8 cellular contexts compared by ENCODE assay signal in genomic region chr20:23049201-23049932, GRCh38. TPM values are rescaled to one million over a fixed set of nuclear protein-coding genes. Genes with fewer than 3 reads are reported as not detected.
A peak's percentile ranks its signal among the peaks of the same experiment; 100 is the strongest.
DNase-seq lines count a peak whose midpoint lies in the region; ATAC-seq and TF ChIP-seq lines count a peak whose summit lies in the region.
"Had no signal": no experiment of that assay in that cellular context is flagged by ENCODE, and none has a peak within 500 bp of the region (broad histone marks: within the 10 kb centered on the region; RNA-seq: fewer than 3 reads in every experiment).

Gene THBD, minus strand, starts transcription at chr20:23049672. Its CDS starts 168 bp downstream, at chr20:23049504.

- H3K4ac ChIP-seq in IMR-90 (ENCODE audit: low read depth, low read length) = no peak within 1 kb of the TSS

- TF ChIP-seq RAD21 in IMR-90 (IDR thresholded peaks at IDR 0.05; ENCODE audit: low read length) = no peak

- dilution Hi-C loops in IMR-90 (cut with HindIII; ENCODE audit: low sequenced_read_pairs, unreplicated experiment) = no loop called here

- H3K36me3 ChIP-seq in IMR-90 (ENCODE audit: control insufficient read depth, insufficient read depth, low read length) = no peaks in the 10 kb centered on the region
- no peaks in the 10 kb centered on the region for H3K36me3 ChIP-seq in gastroesophageal sphincter
- no peaks in the 10 kb centered on the region for H3K36me3 ChIP-seq in neutrophil

- POLR2A ChIA-PET in IMR-90 (lab: Charles Lee; ENCODE audit: unreplicated experiment) = no interaction called here

- peak within 1 kb of the TSS; percentile 82; the same call in 1 of the 2 replicates for H3K4me2 ChIP-seq in IMR-90 (ENCODE audit: low read depth, low read length)

- in situ Hi-C loops in IMR-90 (cut with MboI; ENCODE audit: low sequenced_read_pairs) = no loop called here

- H3K18ac ChIP-seq in IMR-90 (ENCODE audit: low read depth, low read length) = no peak within 1 kb of the TSS

- CTCF ChIA-PET in IMR-90 (lab: Yijun Ruan, JAX) = interaction anchor here (0.6 to 2.4 kb wide), 3 partner anchors 12 to 300 kb away, joined by 5 to 7 read pairs (median 6); no protein-coding TSS in a partner anchor

- H2BK120ac ChIP-seq in IMR-90 (ENCODE audit: low read depth, low read length) = no peak within 1 kb of the TSS

- WGBS in IMR-90 (ENCODE audit: extremely low coverage in 2 of 2, insufficient read length in 1 of 2), 2 experiments = 3% methylated on average over 39 of the region's 74 CpGs; no CpG with 5 or more reads in 1 of the 2 experiments
- no CpG with 5 or more reads among the region's 74 CpGs for WGBS in gastroesophageal sphincter (ENCODE audit: low coverage in 1 of 2), 2 donors

- H3K27me3 ChIP-seq in IMR-90 (ENCODE audit: control insufficient read depth, insufficient read depth, low read length) = peaks cover 77% of the 10 kb centered on the region
- peaks cover 80% of the 10 kb centered on the region for H3K27me3 ChIP-seq in gastroesophageal sphincter
- H3K27me3 ChIP-seq in neutrophil = peaks cover 99% of the 10 kb centered on the region

- H3K4me3 ChIP-seq in IMR-90 (ENCODE audit: insufficient read depth, low read depth, low read length) (no peak within 1 kb of the TSS), gastroesophageal sphincter (peak within 1 kb of the TSS; percentile 35 to 58), neutrophil (ENCODE audit: low read depth in 1 of 2, low read length in 1 of 2) (peak within 1 kb of the TSS; percentile 83 to 92)

- H3K9ac ChIP-seq in IMR-90 (ENCODE audit: low read depth, low read length) = no peak within 1 kb of the TSS

- H4K5ac ChIP-seq in IMR-90 (ENCODE audit: low read depth, low read length) = no peak within 1 kb of the TSS

- H3K9me3 ChIP-seq in IMR-90 (ENCODE audit: control insufficient read depth, insufficient read depth, low read length) (peaks cover 4% of the 10 kb centered on the region; the same call in 1 of the 2 replicates), gastroesophageal sphincter (no peaks in the 10 kb centered on the region), neutrophil (no peaks in the 10 kb centered on the region)

- no peak for TF ChIP-seq EP300 in gastroesophageal sphincter (IDR thresholded peaks at IDR 0.05)

- no peak within 1 kb of the TSS for H4K8ac ChIP-seq in IMR-90 (ENCODE audit: low read depth in 2 of 2, low read length in 2 of 2)

- intact Hi-C loops in IMR-90 (cut with micrococcal nuclease) = no loop called here

- no peak within 1 kb of the TSS for H3K14ac ChIP-seq in IMR-90 (replicated peaks; ENCODE audit: low read depth, low read length)

- TF ChIP-seq CTCF in IMR-90 (conservative IDR thresholded peaks at IDR 0.05; ENCODE audit: low read depth, low read length) (no peak), VCaP (conservative IDR thresholded peaks at IDR 0.05) (no peak), gastroesophageal sphincter (IDR thresholded peaks at IDR 0.05) (no peak), neutrophil (IDR thresholded peaks at IDR 0.05) (no peak)

- H3K9me1 ChIP-seq in IMR-90 (ENCODE audit: insufficient read depth, low read length) = no peaks in the 10 kb centered on the region

- no peak for TF ChIP-seq POLR2A in IMR-90 (IDR thresholded peaks at IDR 0.05; ENCODE audit: low read depth, low read length)
- peak; percentile 86 to 90 for TF ChIP-seq POLR2A in gastroesophageal sphincter (IDR thresholded peaks at IDR 0.05)

- no peak within 1 kb of the TSS for H3K56ac ChIP-seq in IMR-90 (ENCODE audit: extremely low read depth, insufficient read depth, low read length)

- H2AK9ac ChIP-seq in IMR-90 (replicated peaks; ENCODE audit: low read depth, low read length, poor library complexity) = peak within 1 kb of the TSS; percentile 68

- no TSS peak for BruUV-seq in IMR-90 (replicated peaks; lab: Mats Ljungman, UMichigan)

- H4K91ac ChIP-seq in IMR-90 (ENCODE audit: insufficient read depth, low read depth, low read length) = no peak within 1 kb of the TSS

- peak within 1 kb of the TSS; percentile 58 for H2AFZ ChIP-seq in IMR-90 (replicated peaks; ENCODE audit: low read length, poor library complexity)

- H3K79me1 ChIP-seq in IMR-90 (ENCODE audit: low read depth in 1 of 2, low read length in 2 of 2) = no peaks in the 10 kb centered on the region

- no peak within 1 kb of the TSS for H3K27ac ChIP-seq in IMR-90 (ENCODE audit: insufficient read depth, low read length)
- H3K27ac ChIP-seq in VCaP = peak within 1 kb of the TSS; percentile 53
- peak within 1 kb of the TSS; percentile 4 to 85 (median 82) for H3K27ac ChIP-seq in gastroesophageal sphincter
- H3K27ac ChIP-seq in neutrophil = peak within 1 kb of the TSS; percentile 93

- no peaks in the 10 kb centered on the region; the same call in 1 of the 2 replicates for H4K20me1 ChIP-seq in IMR-90 (ENCODE audit: insufficient read depth, low read length)

- ATAC-seq in IMR-90 (ENCODE audit: low read depth) = no peak; the same call in 1 of the 2 replicates
- peak; percentile 79 for ATAC-seq in gastroesophageal sphincter

- no peak within 1 kb of the TSS for H2BK15ac ChIP-seq in IMR-90 (ENCODE audit: low read depth, low read length)

- H2BK20ac ChIP-seq in IMR-90 (ENCODE audit: low read depth, low read length) = no peak within 1 kb of the TSS

- H3K23ac ChIP-seq in IMR-90 (ENCODE audit: low read depth, low read length) = no peak within 1 kb of the TSS

- DNase-seq in IMR-90 (peak; percentile 12), A172 (ENCODE audit: low spot score) (no peak), DMS79 treated with DMSO at 0.1 percent for 48 hours (lab: John Stamatoyannopoulos, UW) (no peak), NCI-H1930 (lab: John Stamatoyannopoulos, UW) (no peak)

- H3K4me1 ChIP-seq in IMR-90 (ENCODE audit: control insufficient read depth, insufficient read depth, low read length) = peaks cover 4% of the 10 kb centered on the region; the same call in 1 of the 2 replicates
- H3K4me1 ChIP-seq in gastroesophageal sphincter = peaks cover 0 to 54% (median 11%) of the 10 kb centered on the region in 3 donors
- peaks cover 29 to 50% of the 10 kb centered on the region in 2 experiments for H3K4me1 ChIP-seq in neutrophil (ENCODE audit: control insufficient read depth in 1 of 2, insufficient read depth in 1 of 2, low read depth in 1 of 2, low read length in 1 of 2)

- no peak within 1 kb of the TSS for H2BK5ac ChIP-seq in IMR-90 (ENCODE audit: low read depth, low read length, poor library complexity, severe bottlenecking)

- no peak within 1 kb of the TSS for H2AK5ac ChIP-seq in IMR-90 (ENCODE audit: low read depth, low read length)

TF ChIP-seq in IMR-90, 13 proteins besides CTCF, POLR2A, EP300 and RAD21:
- TF ChIP-seq ELK1 (IDR thresholded peaks at IDR 0.05; ENCODE audit: borderline replicate concordance, low read depth, low read length) (no peak), CEBPB (IDR thresholded peaks at IDR 0.05; ENCODE audit: low read depth, low read length) (no peak), MAZ (IDR thresholded peaks at IDR 0.05; ENCODE audit: borderline replicate concordance, low read depth, low read length) (no peak)

RNA-seq across cellular contexts. Expression of gene THBD, which starts in this region (rescaled TPM):
- total RNA-seq in IMR-90 (2012; rRNA removed) (under 0.01 TPM in 1 of 2 replicates, not detected in the other), gastroesophageal sphincter (10 to 100 TPM; 12.0 to 77.4 (median 39.5) TPM)
- polyA plus RNA-seq in IMR-90 (2012; rRNA removed) = 0.07 and 0.09 TPM in 2 replicates
- polyA plus RNA-seq in IMR-90 (2012; cell fraction: cytosol; rRNA removed) = 0.08 and 0.09 TPM in 2 replicates
- polyA plus RNA-seq in IMR-90 (2012; cell fraction: nucleus; rRNA removed; ENCODE audit: low replicate concordance) = 0.09 and 0.15 TPM in 2 replicates
- 0.07 and 0.17 TPM in 2 replicates for total RNA-seq in A172 (2014; rRNA removed; shearing (Covaris generic))
- total RNA-seq: T-helper 1 cell treated with Interleukin-12 subunit alpha and Interleukin-12 subunit beta and Interleukin-4 antibody, amounts not matched to agents 30 ng/mL and 1 ng/mL, for 36 hours had no signal

Comparison
In these comparisons a context has a peak if more than half of its experiments do, and no peak if none do; other contexts are left out.
1. RNA of gene THBD (total RNA-seq): 12.0 to 77.4 TPM in gastroesophageal sphincter; 0.07 to 0.17 TPM in A172 and under 0.01 TPM in IMR-90; every median in the first group is over 10 times any median in the second.
2. Peak in DNase-seq and H3K4me2 ChIP-seq in IMR-90; RNA of the gene not detected or under 1 TPM.